ENCODE assay signal across 18 cellular contexts in genomic region chr12:56528836-56529235, GRCh38. TPM values are rescaled to one million over a fixed set of nuclear protein-coding genes. Genes with fewer than 3 reads are reported as not detected.
DNase-seq lines count a peak whose midpoint lies in the region; ATAC-seq, FAIRE-seq and TF ChIP-seq lines count a peak whose summit lies in the region.
"Had no signal": no experiment of that assay in that cellular context is flagged by ENCODE, and none has a peak within 500 bp of the region (broad histone marks: within the 10 kb centered on the region; RNA-seq: fewer than 3 reads in every experiment).

No MANE protein-coding gene starts in this region.

- H3K4me2 ChIP-seq in astrocyte (ENCODE audit: low read length) = no peak overlapping the region
- H3K4me2 ChIP-seq: GM23338 had no signal

- intact Hi-C loops in left lung (cut with DNase I) = no loop called here

- no peaks in the 10 kb centered on the region for H3K27me3 ChIP-seq in astrocyte (ENCODE audit: insufficient read depth, low read length)
- no peaks in the 10 kb centered on the region for H3K27me3 ChIP-seq in left lung
- H3K27me3 ChIP-seq: BLaER1 treated with 17β-estradiol and CSF1 and Interleukin-3, amounts not matched to agents 10 nM and 100 nM; Peyer's patch had no signal

- ATAC-seq in left lung = no peak
- ATAC-seq in omental fat pad (ENCODE audit: low FRiP score) = no peak
- ATAC-seq: GM23338 had no signal

- H3K27ac ChIP-seq in HEK293 (ENCODE audit: extremely low read depth, low read depth, low read length) (no peak overlapping the region), astrocyte (ENCODE audit: low read depth, low read length) (no peak overlapping the region), left lung (peak overlapping the region; percentile 27 to 50), substantia nigra (ENCODE audit: low read depth, low read length, poor library complexity, severe bottlenecking) (no peak overlapping the region)
- H3K27ac ChIP-seq: BLaER1 treated with 17β-estradiol and CSF1 and Interleukin-3, amounts not matched to agents 10 nM and 100 nM; Peyer's patch had no signal

- H2AFZ ChIP-seq in astrocyte (ENCODE audit: low read depth, low read length) = no peak overlapping the region
- H2AFZ ChIP-seq: GM23338 had no signal

- H3K4me1 ChIP-seq in HEK293 (ENCODE audit: control insufficient read depth, insufficient read depth, low read length) (peaks cover 5% of the 10 kb centered on the region; the same call in 1 of the 2 replicates), astrocyte (ENCODE audit: insufficient read depth, low read length) (peaks cover 9% of the 10 kb centered on the region), left lung (peaks cover 20 to 67% of the 10 kb centered on the region in 2 donors)

- no peak overlapping the region for H3K9ac ChIP-seq in astrocyte (ENCODE audit: low read length)
- H3K9ac ChIP-seq: BLaER1 treated with 17β-estradiol and CSF1 and Interleukin-3, amounts not matched to agents 10 nM and 100 nM had no signal

- TF ChIP-seq CTCF in HEK293 (tag by site-specific recombination; IDR thresholded peaks at IDR 0.05) = no peak
- no peak for TF ChIP-seq CTCF in astrocyte (IDR thresholded peaks at IDR 0.05; ENCODE audit: insufficient read depth, low read depth, low read length)
- TF ChIP-seq CTCF in left lung (IDR thresholded peaks at IDR 0.05) = no peak
- TF ChIP-seq CTCF in type B pancreatic cell (conservative IDR thresholded peaks at IDR 0.05) = no peak
- TF ChIP-seq CTCF in omental fat pad (IDR thresholded peaks at IDR 0.05) = no peak

- H3K9me3 ChIP-seq in HEK293 (ENCODE audit: control insufficient read depth, insufficient read depth, low read depth, low read length) (no peaks in the 10 kb centered on the region), astrocyte (ENCODE audit: insufficient read depth, low read depth, low read length) (no peaks in the 10 kb centered on the region), left lung (no peaks in the 10 kb centered on the region)
- H3K9me3 ChIP-seq: BLaER1 treated with 17β-estradiol and CSF1 and Interleukin-3, amounts not matched to agents 10 nM and 100 nM; Peyer's patch had no signal

- H3K9me3 Mint-ChIP-seq in astrocyte (ENCODE audit: unreplicated experiment) = no peaks in the 10 kb centered on the region
- no peaks in the 10 kb centered on the region for H3K9me3 Mint-ChIP-seq in type B pancreatic cell
- H3K9me3 Mint-ChIP-seq: GM23338 had no signal

- peaks cover 21% of the 10 kb centered on the region for H4K20me1 ChIP-seq in astrocyte (ENCODE audit: insufficient read depth, low read length)
- H4K20me1 ChIP-seq: BLaER1 treated with 17β-estradiol and CSF1 and Interleukin-3, amounts not matched to agents 10 nM and 100 nM had no signal

- no peak overlapping the region for H3K4me3 Mint-ChIP-seq in astrocyte (ENCODE audit: unreplicated experiment)
- no peak overlapping the region for H3K4me3 Mint-ChIP-seq in type B pancreatic cell
- H3K4me3 Mint-ChIP-seq: GM23338 had no signal

- H3K27ac Mint-ChIP-seq in astrocyte (ENCODE audit: unreplicated experiment) (no peak overlapping the region), type B pancreatic cell (peak overlapping the region; percentile 26)
- H3K27ac Mint-ChIP-seq: GM23338 had no signal

- peaks cover 93% of the 10 kb centered on the region for H3K79me2 ChIP-seq in astrocyte (ENCODE audit: insufficient read depth, low read length)

- DNase-seq in astrocyte (ENCODE audit: low read depth) (peak; percentile 8), left lung (no peak), type B pancreatic cell (ENCODE audit: extremely low spot score, unreplicated experiment) (no peak), NCI-H748 treated with DMSO at 0.1 percent for 48 hours (lab: John Stamatoyannopoulos, UW) (no peak), omental fat pad (ENCODE audit: low spot score) (no peak), substantia nigra (lab: John Stamatoyannopoulos, UW) (no peak)
- no peak for DNase-seq in activated CD4-positive, alpha-beta T cell treated with anti-CD3 and anti-CD28 coated beads for 48 hours
- DNase-seq: Karpas-422, NCI-H1105 treated with DMSO at 0.1 percent for 48 hours, NCI-H187, NCI-H82, Peyer's patch, SHP77 treated with DMSO at 0.1 percent for 48 hours had no signal

- H3K36me3 Mint-ChIP-seq in astrocyte (ENCODE audit: low read depth, unreplicated experiment) (peaks cover 4% of the 10 kb centered on the region), type B pancreatic cell (no peaks in the 10 kb centered on the region)

- H3K4me3 ChIP-seq in HEK293 (ENCODE audit: low read depth, low read length) (no peak overlapping the region), astrocyte (ENCODE audit: insufficient read depth, low read depth, low read length) (no peak overlapping the region), left lung (no peak overlapping the region)
- H3K4me3 ChIP-seq: BLaER1 treated with 17β-estradiol and CSF1 and Interleukin-3, amounts not matched to agents 10 nM and 100 nM; GM23338; Peyer's patch had no signal

- H3K36me3 ChIP-seq in HEK293 (ENCODE audit: control insufficient read depth in 2 of 2, insufficient read depth in 1 of 2, low read length in 2 of 2) (no peaks in the 10 kb centered on the region; a peak in 1 of 3 replicates), astrocyte (ENCODE audit: insufficient read depth, low read length) (no peaks in the 10 kb centered on the region), left lung (peaks cover 0 to 6% of the 10 kb centered on the region in 2 donors)
- H3K36me3 ChIP-seq: BLaER1 treated with 17β-estradiol and CSF1 and Interleukin-3, amounts not matched to agents 10 nM and 100 nM; Peyer's patch had no signal

- CTCF ChIA-PET in HEK293 (lab: Yijun Ruan, JAX) = interaction anchor here (1.3 kb wide), 1 partner anchor 15 kb away, joined by 3 read pairs; no protein-coding TSS in a partner anchor

- POLR2A ChIA-PET in HEK293 (lab: Yijun Ruan, JAX) = no interaction called here

- H3K4me1 Mint-ChIP-seq in astrocyte (ENCODE audit: low read depth, unreplicated experiment) (peaks cover 30% of the 10 kb centered on the region), type B pancreatic cell (ENCODE audit: unreplicated experiment) (peaks cover 11% of the 10 kb centered on the region)

- H3K27me3 Mint-ChIP-seq in astrocyte (ENCODE audit: low read depth, unreplicated experiment) = no peaks in the 10 kb centered on the region
- H3K27me3 Mint-ChIP-seq in type B pancreatic cell = no peaks in the 10 kb centered on the region

- FAIRE-seq in astrocyte (lab: Jason Lieb, UNC) = no peak
- FAIRE-seq: GM12891 had no signal

TF ChIP-seq in HEK293, 187 proteins besides CTCF, POLR2A, EP300 and RAD21:
- TF ChIP-seq ZNF10 (tag by site-specific recombination; IDR thresholded peaks at IDR 0.05) = peak; percentile 61; the same call in 1 of the 2 replicates
- no peak for TF ChIP-seq GLI2 (tag by site-specific recombination; IDR thresholded peaks at IDR 0.05; ENCODE audit: borderline replicate concordance, low read depth)
TF ChIP-seq in HEK293: peak in this region for 1.

RNA-seq across cellular contexts. Expression of gene RBMS2, which starts 7.2 kb away (rescaled TPM):
- 88.3 and 111 TPM in 2 replicates for total RNA-seq in astrocyte
- total RNA-seq in left lung = 100 to 1,000 TPM in 1 of 2 donors, 10 to 100 TPM in 1; 81.2 to 113 TPM
- 42.7 and 45.9 TPM in 2 replicates for total RNA-seq in type B pancreatic cell (ENCODE audit: low replicate concordance)
- total RNA-seq in omental fat pad = 10 to 100 TPM; 22.2 to 63.8 (median 30.6) TPM

RNA-seq across cellular contexts. Expression of gene GLS2, which starts 40.9 kb away (rescaled TPM):
- total RNA-seq in astrocyte = 0.94 and 1.1 TPM in 2 replicates
- total RNA-seq in left lung = 1 to 10 TPM; 3.0 to 5.9 TPM
- 6.7 and 7.0 TPM in 2 replicates for total RNA-seq in type B pancreatic cell (ENCODE audit: low replicate concordance)
- total RNA-seq in omental fat pad = 1 to 10 TPM in 2 of 4 donors, under 1 TPM in 1, not detected in 1; 0.88 to 2.6 (median 1.7) TPM
- total RNA-seq: NCI-H460 had no signal

Comparison
In these comparisons a context has a peak if more than half of its experiments do, and no peak if none do; other contexts are left out.
1. H3K27ac ChIP-seq: peak in left lung (2 of 2); none in HEK293 (single experiment), astrocyte (single experiment) and substantia nigra (single experiment).